ENCODE assay signal across 15 cellular contexts in genomic region chr11:108929241-108929640, GRCh38.
A peak's percentile ranks its signal among the peaks of the same experiment; 100 is the strongest.
DNase-seq lines count a peak whose midpoint lies in the region; FAIRE-seq and TF ChIP-seq lines count a peak whose summit lies in the region.
"Had no signal": no experiment of that assay in that cellular context is flagged by ENCODE, and none has a peak within 500 bp of the region (broad histone marks: within the 10 kb centered on the region; RNA-seq: fewer than 3 reads in every experiment).

No MANE protein-coding gene starts in this region.

- 84 to 100% (median 100%) methylated on average over 1 of the region's 1 CpG for WGBS in spleen, 5 donors

- no peak for FAIRE-seq in urothelium cell line (lab: Jason Lieb, UNC)
- FAIRE-seq: GM18507 had no signal

- H3K27me3 ChIP-seq in breast epithelium (no peaks in the 10 kb centered on the region), spleen (replicated peaks in 1 of 7) (no peaks in the 10 kb centered on the region)

- TF ChIP-seq CTCF in MCF 10A (IDR thresholded peaks at IDR 0.05; ENCODE audit: unreplicated experiment) (no peak), breast epithelium (IDR thresholded peaks at IDR 0.05) (no peak), fibroblast of villous mesenchyme (IDR thresholded peaks at IDR 0.05; ENCODE audit: insufficient read depth, low read depth, low read length) (no peak), spleen (IDR thresholded peaks at IDR 0.05 in 8 of 11, conservative IDR thresholded peaks at IDR 0.05 in 3 of 11) (no peak)

- DNase-seq in MCF 10A (ENCODE audit: unreplicated experiment): peak; percentile 86
- DNase-seq in breast epithelium (ENCODE audit: low spot score in 2 of 2): no peak
- DNase-seq in amniotic epithelial cell (ENCODE audit: low read depth): peak; percentile 98
- DNase-seq in fibroblast of villous mesenchyme (ENCODE audit: low read depth): peak; percentile 91
- DNase-seq in urothelium cell line (ENCODE audit: low spot score): peak; percentile 16
- no peak for DNase-seq in spleen
- no peak for DNase-seq in activated T-cell treated with anti-CD3 and anti-CD28 coated beads, Interleukin-2, amount 50 U/mL, for 1 hour
- DNase-seq in NCI-H1436 treated with DMSO at 0.1 percent for 48 hours (lab: John Stamatoyannopoulos, UW): no peak
- DNase-seq: activated naive CD4-positive, alpha-beta T cell treated with Interleukin-2 at 50 U/mL for 16 hours; NCI-H1417; NCI-H774; substantia nigra had no signal

- CTCF ChIA-PET in MCF 10A (lab: Yijun Ruan, JAX): interaction anchor here (0.6 kb wide), 1 partner anchor 232 kb away, joined by 3 read pairs; no protein-coding TSS in a partner anchor

- no peaks in the 10 kb centered on the region for H3K9me3 Mint-ChIP-seq in MCF 10A (ENCODE audit: unreplicated experiment)

- no TSS peak for BruUV-seq in MCF 10A (replicated peaks; lab: Mats Ljungman, UMichigan)

- peak overlapping the region; percentile 97 for H3K27ac Mint-ChIP-seq in MCF 10A (ENCODE audit: low read depth, unreplicated experiment)
- H3K27ac Mint-ChIP-seq: progenitor cell of endocrine pancreas had no signal

- peak overlapping the region; percentile 46 for H3K4me3 Mint-ChIP-seq in MCF 10A (ENCODE audit: unreplicated experiment)

- TF ChIP-seq POLR2A in breast epithelium (IDR thresholded peaks at IDR 0.05) (no peak), spleen (IDR thresholded peaks at IDR 0.05) (no peak)

- intact Hi-C loops in MCF 10A (cut with micrococcal nuclease): loop anchor here (1.0 kb wide), 1 partner anchor 231 kb away; no protein-coding TSS in a partner anchor
- intact Hi-C loops in breast epithelium (cut with DNase I; ENCODE audit: low total_unique reads): no loop called here
- intact Hi-C loops in spleen (cut with DNase I; ENCODE audit: low total_unique reads): no loop called here

- H3K9me3 ChIP-seq in breast epithelium (no peaks in the 10 kb centered on the region), spleen (no peaks in the 10 kb centered on the region)

- no peaks in the 10 kb centered on the region for H3K4me1 ChIP-seq in breast epithelium
- H3K4me1 ChIP-seq in spleen: no peaks in the 10 kb centered on the region

- H3K36me3 ChIP-seq in breast epithelium (no peaks in the 10 kb centered on the region), spleen (peaks cover 0 to 6% (median 0%) of the 10 kb centered on the region in 6 donors)

- POLR2A ChIA-PET in MCF 10A (lab: Yijun Ruan, JAX): no interaction called here

- H3K4me1 Mint-ChIP-seq in MCF 10A (ENCODE audit: insufficient read depth, unreplicated experiment): peaks cover 54% of the 10 kb centered on the region

- H3K4me3 ChIP-seq in breast epithelium (no peak overlapping the region), fibroblast of villous mesenchyme (ENCODE audit: low read depth, low read length) (no peak overlapping the region), spleen (no peak overlapping the region)

- H3K36me3 Mint-ChIP-seq in MCF 10A (ENCODE audit: insufficient read depth, unreplicated experiment): peaks cover 5% of the 10 kb centered on the region

- H3K27ac ChIP-seq in breast epithelium (no peak overlapping the region), spleen (no peak overlapping the region)
- H3K27ac ChIP-seq: 22Rv1 had no signal

- H3K27me3 Mint-ChIP-seq in MCF 10A (ENCODE audit: insufficient read depth, unreplicated experiment): no peaks in the 10 kb centered on the region
- H3K27me3 Mint-ChIP-seq: progenitor cell of endocrine pancreas had no signal

Comparison
In these comparisons a context has a peak if more than half of its experiments do, and no peak if none do; other contexts are left out.
1. DNase-seq: peak in MCF 10A (single experiment), amniotic epithelial cell (single experiment), fibroblast of villous mesenchyme (single experiment) and urothelium cell line (single experiment); none in breast epithelium (0 of 2), spleen (single experiment), activated T-cell treated with anti-CD3 and anti-CD28 coated beads, Interleukin-2, amount 50 U/mL, for 1 hour (single experiment) and NCI-H1436 treated with DMSO at 0.1 percent for 48 hours (single experiment).